Comparison of ENCODE assay signal across 26 cellular contexts in the genomic region with DNA sequence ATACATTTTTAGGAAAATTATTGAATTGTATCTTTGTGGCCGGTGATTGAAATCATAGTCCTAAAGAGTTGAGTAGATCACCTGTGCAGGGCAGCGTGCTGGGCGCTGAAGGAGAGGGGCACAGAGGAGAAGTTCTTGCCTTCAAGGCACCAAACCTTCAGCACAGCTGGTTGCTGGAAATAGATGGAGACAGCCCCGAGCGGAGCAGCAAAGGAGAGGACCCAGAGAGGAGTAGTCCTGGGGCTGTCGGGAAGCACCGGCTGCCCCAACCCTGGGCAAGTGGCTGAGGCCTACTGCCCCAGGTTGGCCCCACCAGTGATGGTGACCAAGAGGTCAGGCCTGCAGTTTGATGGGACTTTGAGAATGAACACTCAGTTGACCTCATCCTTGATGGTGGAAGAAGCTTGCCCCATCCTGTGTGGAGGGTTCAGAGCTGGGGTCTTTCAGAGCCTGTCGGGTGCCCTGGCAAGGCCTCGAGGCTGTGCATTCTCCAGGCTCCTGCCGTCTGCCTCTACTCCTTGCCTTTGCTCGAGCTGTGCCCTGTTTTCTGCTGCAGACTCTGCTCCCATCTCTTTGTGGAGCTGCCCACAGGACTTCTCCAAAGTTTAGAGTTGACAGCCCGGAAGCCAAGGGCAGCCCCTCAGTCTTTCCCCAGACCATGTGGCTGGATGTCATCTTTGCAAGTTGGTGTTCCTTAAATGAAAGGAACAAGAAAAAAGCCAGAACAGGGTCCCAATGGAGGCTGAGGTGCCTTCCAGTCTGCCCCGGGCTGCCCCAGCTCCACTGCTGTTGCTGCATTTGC.
DNase-seq lines count a peak whose midpoint lies in the region; ATAC-seq and TF ChIP-seq lines count a peak whose summit lies in the region.
"Had no signal": no experiment of that assay in that cellular context is flagged by ENCODE, and none has a peak within 500 bp of the region (broad histone marks: within the 10 kb centered on the region; RNA-seq: fewer than 3 reads in every experiment).

No MANE protein-coding gene starts in this region.

- no peak overlapping the region for H3K4me3 ChIP-seq in endodermal cell (ENCODE audit: low read length)
- H3K4me3 ChIP-seq: colonic mucosa, heart right ventricle had no signal

- no peak overlapping the region for H4K8ac ChIP-seq in H9 (replicated peaks; ENCODE audit: insufficient read length, low read depth, low read length)

- CTCF ChIA-PET in activated CD8-positive, alpha-beta T cell treated with anti-CD3 and anti-CD28 coated beads, Interleukin-2, amount 10 ng/mL, durations not matched to agents 7 days and 5 days (lab: Charles Lee): no interaction called here

- no peaks in the 10 kb centered on the region for H3K79me2 ChIP-seq in H9 (ENCODE audit: insufficient read depth, low read length)

- H4K5ac ChIP-seq in H9 (ENCODE audit: insufficient read length, low read depth, low read length): no peak overlapping the region

- no peak overlapping the region for H2BK5ac ChIP-seq in H9 (ENCODE audit: insufficient read length, low read length)

- no peak overlapping the region for H3K14ac ChIP-seq in H9 (ENCODE audit: insufficient read depth, low read length)

- H3K27me3 ChIP-seq in H9 (ENCODE audit: insufficient read depth, low read length) (no peaks in the 10 kb centered on the region), endodermal cell (ENCODE audit: control insufficient read depth, insufficient read depth, low read length, poor library complexity, severe bottlenecking) (no peaks in the 10 kb centered on the region)
- H3K27me3 ChIP-seq: colonic mucosa, foreskin keratinocyte, heart right ventricle had no signal

- H4K20me1 ChIP-seq in H9 (ENCODE audit: control insufficient read depth, insufficient read depth, insufficient read length): no peaks in the 10 kb centered on the region

- H3K23ac ChIP-seq in H9 (ENCODE audit: insufficient read length, low read depth, low read length): no peak overlapping the region

- TF ChIP-seq CTCF in H9 (conservative IDR thresholded peaks at IDR 0.05) (no peak), endodermal cell (conservative IDR thresholded peaks at IDR 0.05) (no peak), omental fat pad (IDR thresholded peaks at IDR 0.05) (no peak)

- H3K4me1 Mint-ChIP-seq in activated T-cell treated with anti-CD3 and anti-CD28 coated beads, Interleukin-2, amount 50 U/mL, for 72 hours (ENCODE audit: low read depth): peaks cover 29% of the 10 kb centered on the region
- peaks cover 36% of the 10 kb centered on the region for H3K4me1 Mint-ChIP-seq in activated T-cell treated with anti-CD3 and anti-CD28 coated beads, Interleukin-2, amount 50 U/mL, for 24 hours (ENCODE audit: low read depth)
- H3K4me1 Mint-ChIP-seq in H9 (peaks cover 22 to 33% of the 10 kb centered on the region in 2 experiments), endodermal cell (peaks cover 18% of the 10 kb centered on the region)
- H3K4me1 Mint-ChIP-seq in activated CD8-positive, alpha-beta T cell treated with anti-CD3 and anti-CD28 coated beads, Interleukin-2, amount 10 ng/mL, durations not matched to agents 7 days and 5 days (ENCODE audit: low read depth): peaks cover 40% of the 10 kb centered on the region

- intact Hi-C loops in posterior vena cava (cut with DNase I): no loop called here

- H3K18ac ChIP-seq in H9 (ENCODE audit: insufficient read length, low read depth, low read length): no peak overlapping the region

- H3K9ac ChIP-seq in H9 (ENCODE audit: extremely low read depth, insufficient read length, low read length) (no peak overlapping the region), endodermal cell (ENCODE audit: extremely low read depth, low read length, poor library complexity, severe bottlenecking) (no peak overlapping the region)

- H3K4me2 ChIP-seq in H9 (ENCODE audit: insufficient read depth, insufficient read length, low read length): no peak overlapping the region

- H3K79me1 ChIP-seq in H9 (ENCODE audit: insufficient read depth, low read depth, low read length, poor library complexity, severe bottlenecking): no peaks in the 10 kb centered on the region

- no CpG with 5 or more reads among the region's 13 CpGs for WGBS in H9 (ENCODE audit: extremely low coverage, insufficient read length, low lambda C conversion rate)
- WGBS in endodermal cell (ENCODE audit: insufficient coverage in 1 of 2, insufficient read length in 1 of 2), 2 experiments: 91 to 98% methylated on average over 9 to 13 of the region's 13 CpGs

- no peaks in the 10 kb centered on the region for H3K36me3 Mint-ChIP-seq in activated T-cell treated with anti-CD3 and anti-CD28 coated beads, Interleukin-2, amount 50 U/mL, for 72 hours (ENCODE audit: insufficient read depth in 2 of 2)
- H3K36me3 Mint-ChIP-seq in activated T-cell treated with anti-CD3 and anti-CD28 coated beads, Interleukin-2, amount 50 U/mL, for 24 hours (ENCODE audit: low read depth): peaks cover 5% of the 10 kb centered on the region
- H3K36me3 Mint-ChIP-seq in H9 (ENCODE audit: insufficient read depth in 1 of 3, low read depth in 3 of 3) (no peaks in the 10 kb centered on the region), endodermal cell (ENCODE audit: low read depth) (no peaks in the 10 kb centered on the region)
- H3K36me3 Mint-ChIP-seq in activated CD8-positive, alpha-beta T cell treated with anti-CD3 and anti-CD28 coated beads, Interleukin-2, amount 10 ng/mL, durations not matched to agents 7 days and 5 days (ENCODE audit: low read depth): no peaks in the 10 kb centered on the region
- H3K36me3 Mint-ChIP-seq: mesothelial cell of epicardium, naive B cell had no signal

- ATAC-seq in activated T-cell treated with anti-CD3 and anti-CD28 coated beads, Interleukin-2, amount 50 U/mL, for 72 hours (replicated peaks in 1 of 2): no peak
- no peak for ATAC-seq in activated CD8-positive, alpha-beta T cell treated with anti-CD3 and anti-CD28 coated beads, Interleukin-2, amount 10 ng/mL, durations not matched to agents 7 days and 5 days
- ATAC-seq in omental fat pad (ENCODE audit: low FRiP score): no peak
- ATAC-seq: activated CD4-positive, alpha-beta T cell treated with anti-CD3 and anti-CD28 coated beads for 36 hours; esophagus mucosa; foreskin keratinocyte had no signal

- H2BK20ac ChIP-seq in H9 (ENCODE audit: low read depth, low read length, poor library complexity, severe bottlenecking): no peak overlapping the region

- H3K27me3 Mint-ChIP-seq in activated T-cell treated with anti-CD3 and anti-CD28 coated beads, Interleukin-2, amount 50 U/mL, for 72 hours (ENCODE audit: low read depth): no peaks in the 10 kb centered on the region
- H3K27me3 Mint-ChIP-seq in activated T-cell treated with anti-CD3 and anti-CD28 coated beads, Interleukin-2, amount 50 U/mL, for 24 hours: no peaks in the 10 kb centered on the region
- H3K27me3 Mint-ChIP-seq in H9 (ENCODE audit: low read depth) (no peaks in the 10 kb centered on the region; the same call in none of the 2 replicates), endodermal cell (ENCODE audit: insufficient read depth) (no peaks in the 10 kb centered on the region)
- H3K27me3 Mint-ChIP-seq in activated CD8-positive, alpha-beta T cell treated with anti-CD3 and anti-CD28 coated beads, Interleukin-2, amount 10 ng/mL, durations not matched to agents 7 days and 5 days (ENCODE audit: low read depth): no peaks in the 10 kb centered on the region
- H3K27me3 Mint-ChIP-seq: activated CD4-positive, alpha-beta T cell treated with anti-CD3 and anti-CD28 coated beads for 36 hours; naive B cell had no signal

- no peak overlapping the region for H3K27ac ChIP-seq in H9 (ENCODE audit: insufficient read length, low read depth, low read length)
- no peak overlapping the region for H3K27ac ChIP-seq in endodermal cell (ENCODE audit: low read depth, low read length)
- H3K27ac ChIP-seq: colonic mucosa, foreskin keratinocyte, heart right ventricle, HL-60 had no signal

- no peak overlapping the region for H4K91ac ChIP-seq in H9 (ENCODE audit: insufficient read length, low read depth, low read length)

- no peak overlapping the region for H3K4ac ChIP-seq in H9 (ENCODE audit: low read depth, low read length)

- no peak overlapping the region for H2BK12ac ChIP-seq in H9 (ENCODE audit: insufficient read length, low read depth, low read length)

- no peak overlapping the region for H3K56ac ChIP-seq in H9 (ENCODE audit: insufficient read length, low read depth, low read length)

- H3K4me3 Mint-ChIP-seq in activated T-cell treated with anti-CD3 and anti-CD28 coated beads, Interleukin-2, amount 50 U/mL, for 72 hours: no peak overlapping the region
- no peak overlapping the region for H3K4me3 Mint-ChIP-seq in activated T-cell treated with anti-CD3 and anti-CD28 coated beads, Interleukin-2, amount 50 U/mL, for 24 hours
- H3K4me3 Mint-ChIP-seq in H9 (no peak overlapping the region), endodermal cell (no peak overlapping the region)
- H3K4me3 Mint-ChIP-seq in activated CD8-positive, alpha-beta T cell treated with anti-CD3 and anti-CD28 coated beads, Interleukin-2, amount 10 ng/mL, durations not matched to agents 7 days and 5 days: no peak overlapping the region
- H3K4me3 Mint-ChIP-seq: activated CD4-positive, alpha-beta T cell treated with anti-CD3 and anti-CD28 coated beads for 36 hours; mesothelial cell of epicardium had no signal

- no peak overlapping the region for H3T11ph ChIP-seq in H9 (ENCODE audit: low read length)

- no peaks in the 10 kb centered on the region for H3K9me3 ChIP-seq in H9 (ENCODE audit: control insufficient read depth, low read depth, low read length)
- H3K9me3 ChIP-seq in endodermal cell (ENCODE audit: control insufficient read depth, low read length): no peaks in the 10 kb centered on the region
- H3K9me3 ChIP-seq: colonic mucosa, heart right ventricle had no signal

- no peak overlapping the region for H2BK120ac ChIP-seq in H9 (ENCODE audit: low read depth, low read length, poor library complexity, severe bottlenecking)

- peak overlapping the region; percentile 53 for H3K27ac Mint-ChIP-seq in activated T-cell treated with anti-CD3 and anti-CD28 coated beads, Interleukin-2, amount 50 U/mL, for 72 hours
- H3K27ac Mint-ChIP-seq in activated T-cell treated with anti-CD3 and anti-CD28 coated beads, Interleukin-2, amount 50 U/mL, for 24 hours: no peak overlapping the region
- H3K27ac Mint-ChIP-seq in H9: peak overlapping the region in 2 of 3 experiments; percentile 88 to 92; a peak in 4 of 7 replicates
- peak overlapping the region; percentile 53 for H3K27ac Mint-ChIP-seq in endodermal cell
- no peak overlapping the region for H3K27ac Mint-ChIP-seq in activated CD8-positive, alpha-beta T cell treated with anti-CD3 and anti-CD28 coated beads, Interleukin-2, amount 10 ng/mL, durations not matched to agents 7 days and 5 days
- H3K27ac Mint-ChIP-seq: activated CD4-positive, alpha-beta T cell treated with anti-CD3 and anti-CD28 coated beads for 36 hours; mesothelial cell of epicardium had no signal

- H3K9me3 Mint-ChIP-seq in activated T-cell treated with anti-CD3 and anti-CD28 coated beads, Interleukin-2, amount 50 U/mL, for 72 hours: no peaks in the 10 kb centered on the region
- H3K9me3 Mint-ChIP-seq in activated T-cell treated with anti-CD3 and anti-CD28 coated beads, Interleukin-2, amount 50 U/mL, for 24 hours: no peaks in the 10 kb centered on the region
- H3K9me3 Mint-ChIP-seq in H9: no peaks in the 10 kb centered on the region
- H3K9me3 Mint-ChIP-seq in endodermal cell: no peaks in the 10 kb centered on the region
- H3K9me3 Mint-ChIP-seq in activated CD8-positive, alpha-beta T cell treated with anti-CD3 and anti-CD28 coated beads, Interleukin-2, amount 10 ng/mL, durations not matched to agents 7 days and 5 days (ENCODE audit: insufficient read depth): no peaks in the 10 kb centered on the region
- H3K9me3 Mint-ChIP-seq: mesothelial cell of epicardium, naive B cell had no signal

- no peaks in the 10 kb centered on the region; the same call in 1 of the 2 replicates for H3K4me1 ChIP-seq in H9 (ENCODE audit: insufficient read depth, low read length)
- H3K4me1 ChIP-seq in endodermal cell (ENCODE audit: control insufficient read depth, insufficient read depth, low read length): peaks cover 5% of the 10 kb centered on the region
- H3K4me1 ChIP-seq: foreskin keratinocyte, heart right ventricle had no signal

- H2AFZ ChIP-seq in H9 (ENCODE audit: low read length): no peak overlapping the region

- DNase-seq in activated T-cell treated with anti-CD3 and anti-CD28 coated beads, Interleukin-2, amount 50 U/mL, for 72 hours: no peak
- DNase-seq in activated T-cell treated with anti-CD3 and anti-CD28 coated beads, Interleukin-2, amount 50 U/mL, for 24 hours: no peak
- DNase-seq in H9 (no peak), endodermal cell (no peak), posterior vena cava (ENCODE audit: low spot score) (peak; percentile 48), NCI-H2196 treated with DMSO at 0.1 percent for 48 hours (lab: John Stamatoyannopoulos, UW; ENCODE audit: unreplicated experiment) (no peak), omental fat pad (ENCODE audit: low spot score) (no peak)
- no peak for DNase-seq in activated CD8-positive, alpha-beta T cell treated with anti-CD3 and anti-CD28 coated beads, Interleukin-2, amount 10 ng/mL, durations not matched to agents 7 days and 5 days
- DNase-seq: 8988T; activated CD4-positive, alpha-beta T cell treated with anti-CD3 and anti-CD28 coated beads for 36 hours; activated T-cell treated with anti-CD3 and anti-CD28 coated beads, Interleukin-2, amount 50 U/mL, for 1 hour; amniotic stem cell; colonic mucosa; effector memory CD4-positive, alpha-beta T cell; foreskin keratinocyte; Karpas-422; naive B cell; NCI-H1436; NCI-H2081 treated with DMSO at 0.1 percent for 48 hours; NCI-H774; retina; stimulated activated CD4-positive, alpha-beta T cell treated with anti-CD3 and anti-CD28 coated beads, Interleukin-4, amount 100 ng/mL, for 1 hour had no signal

- no peaks in the 10 kb centered on the region for H3K23me2 ChIP-seq in H9 (ENCODE audit: insufficient read length, low read depth, low read length, poor library complexity, severe bottlenecking)

- H2AK5ac ChIP-seq in H9 (ENCODE audit: insufficient read length, low read length): no peak overlapping the region

- H2BK15ac ChIP-seq in H9 (ENCODE audit: low read depth, low read length): no peak overlapping the region

- H3K36me3 ChIP-seq in endodermal cell (ENCODE audit: control insufficient read depth, insufficient read depth, low read length): no peaks in the 10 kb centered on the region
- H3K36me3 ChIP-seq: colonic mucosa, heart right ventricle had no signal

- POLR2A ChIA-PET in activated CD8-positive, alpha-beta T cell treated with anti-CD3 and anti-CD28 coated beads, Interleukin-2, amount 10 ng/mL, durations not matched to agents 7 days and 5 days (lab: Charles Lee): no interaction called here

Comparison
In these comparisons a context has a peak if more than half of its experiments do, and no peak if none do; other contexts are left out.
1. H3K27ac Mint-ChIP-seq: peak in activated T-cell treated with anti-CD3 and anti-CD28 coated beads, Interleukin-2, amount 50 U/mL, for 72 hours (single experiment), H9 (2 of 3) and endodermal cell (single experiment); none in activated T-cell treated with anti-CD3 and anti-CD28 coated beads, Interleukin-2, amount 50 U/mL, for 24 hours (single experiment) and activated CD8-positive, alpha-beta T cell treated with anti-CD3 and anti-CD28 coated beads, Interleukin-2, amount 10 ng/mL, durations not matched to agents 7 days and 5 days (single experiment).